Comparison of ENCODE assay signal across 14 cellular contexts in the genomic region with DNA sequence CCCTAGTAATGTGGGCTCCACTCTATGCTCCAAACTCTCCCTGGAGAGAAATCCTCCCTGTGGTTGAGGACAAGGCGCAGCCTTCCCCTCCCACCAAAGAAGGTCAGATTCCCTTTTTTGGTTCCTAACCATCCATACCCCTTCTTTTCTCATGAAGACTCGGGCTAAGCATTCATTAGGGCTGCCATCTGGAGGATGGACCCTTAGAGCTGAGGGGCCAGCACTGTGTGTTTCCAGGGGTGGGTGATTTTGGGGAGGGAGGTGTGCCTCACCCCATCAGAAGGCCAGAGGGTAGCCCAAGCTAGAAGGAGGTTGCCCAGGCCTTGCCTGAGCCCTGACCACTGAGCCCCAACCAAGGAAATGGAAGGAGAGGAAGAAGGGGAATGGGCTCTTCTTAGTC. TPM values are rescaled to one million over a fixed set of nuclear protein-coding genes. Genes with fewer than 3 reads are reported as not detected.
A peak's percentile ranks its signal among the peaks of the same experiment; 100 is the strongest.
DNase-seq lines count a peak whose midpoint lies in the region; ATAC-seq, FAIRE-seq and TF ChIP-seq lines count a peak whose summit lies in the region.
"Had no signal": no experiment of that assay in that cellular context is flagged by ENCODE, and none has a peak within 500 bp of the region (broad histone marks: within the 10 kb centered on the region; RNA-seq: fewer than 3 reads in every experiment).

No MANE protein-coding gene starts in this region.

- H3K4me1 ChIP-seq in A549 (peaks cover 77% of the 10 kb centered on the region), GM23248 (ENCODE audit: insufficient read depth) (peaks cover 25% of the 10 kb centered on the region), rectal smooth muscle tissue (ENCODE audit: control insufficient read depth, insufficient read depth, low read length) (peaks cover 9% of the 10 kb centered on the region), SJCRH30 (0 out of 2 replicates have a peak, but pooled peaks cover 4% of the 10 kb centered on the region), aorta (ENCODE audit: control insufficient read depth in 1 of 2, insufficient read depth in 2 of 2, low read length in 2 of 2) (no peaks in the 10 kb centered on the region)
- H3K4me1 ChIP-seq: SJSA1 had no signal

- H3K4me2 ChIP-seq in A549 (no peak overlapping the region; the same call in 2 of the 3 replicates), GM23248 (ENCODE audit: unreplicated experiment) (no peak overlapping the region)

- H3K36me3 Mint-ChIP-seq in chondrocyte (ENCODE audit: low read depth), result peaks cover 28% of the 10 kb centered on the region

- ATAC-seq in A549, result peak; percentile 2 to 8; a peak in 3 of 6 replicates
- ATAC-seq in aorta (ENCODE audit: low FRiP score), result no peak

- FAIRE-seq in A549 (lab: Jason Lieb, UNC), result no peak

- no peak for TF ChIP-seq POLR2A in A549 (IDR thresholded peaks at IDR 0.05; ENCODE audit: low read length)

- no peak overlapping the region for H3K4me3 ChIP-seq in A549
- H3K4me3 ChIP-seq in GM23248, result no peak overlapping the region
- no peak overlapping the region for H3K4me3 ChIP-seq in rectal smooth muscle tissue (ENCODE audit: low read length)
- no peak overlapping the region for H3K4me3 ChIP-seq in SJCRH30
- no peak overlapping the region for H3K4me3 ChIP-seq in aorta (ENCODE audit: low read length in 2 of 2)
- H3K4me3 ChIP-seq: SJSA1 had no signal

- H3K27ac Mint-ChIP-seq in chondrocyte (ENCODE audit: unreplicated experiment), result peak overlapping the region; percentile 64

- H3K27ac ChIP-seq in A549, result peak overlapping the region; percentile 65 to 86
- H3K27ac ChIP-seq in GM23248, result peak overlapping the region; percentile 92
- peak overlapping the region; percentile 53 for H3K27ac ChIP-seq in rectal smooth muscle tissue (ENCODE audit: low read depth, low read length)
- H3K27ac ChIP-seq in SJCRH30, result no peak overlapping the region
- peak overlapping the region in 1 of 2 donors; percentile 8 for H3K27ac ChIP-seq in aorta (ENCODE audit: low read depth in 1 of 2, low read length in 2 of 2)
- H3K27ac ChIP-seq: SJSA1 had no signal

- H3K9me3 ChIP-seq in A549 (0 out of 3 replicates have a peak, but pooled peaks cover 3% of the 10 kb centered on the region), GM23248 (ENCODE audit: low read depth) (no peaks in the 10 kb centered on the region), SJCRH30 (replicated peaks) (peaks cover 8% of the 10 kb centered on the region; the same call in 1 of the 2 replicates), aorta (ENCODE audit: control insufficient read depth, low read length) (no peaks in the 10 kb centered on the region)

- no peaks in the 10 kb centered on the region for H3K9me2 ChIP-seq in GM23248 (ENCODE audit: insufficient read depth)

- in situ Hi-C loops in GM23248 (cut with MboI), result no loop called here

- peak overlapping the region; percentile 59 for H3K9ac ChIP-seq in GM23248
- no peak overlapping the region for H3K9ac ChIP-seq in rectal smooth muscle tissue (ENCODE audit: low read length)

- H2AFZ ChIP-seq in GM23248, result no peak overlapping the region

- H3K36me3 ChIP-seq in GM23248 (ENCODE audit: low read depth) (peaks cover 55% of the 10 kb centered on the region), rectal smooth muscle tissue (ENCODE audit: control insufficient read depth, insufficient read depth, low read length) (no peaks in the 10 kb centered on the region), SJCRH30 (no peaks in the 10 kb centered on the region), aorta (ENCODE audit: control insufficient read depth in 1 of 2, insufficient read depth in 2 of 2, low read length in 1 of 2) (peaks cover 0 to 1% of the 10 kb centered on the region in 2 donors)

- CTCF ChIA-PET in A549 (lab: Yijun Ruan, JAX), result interaction anchor here (0.7 to 5.4 kb wide), 5 partner anchors 12 to 184 kb away, joined by 3 to 32 read pairs (median 7); no protein-coding TSS in a partner anchor

- H3K4me1 Mint-ChIP-seq in chondrocyte (ENCODE audit: low read depth), result peaks cover 5% of the 10 kb centered on the region

- DNase-seq in A549 (ENCODE audit: low read depth in 1 of 2, low spot score in 1 of 2), result no peak
- DNase-seq in GM23248, result peak; percentile 7
- no peak for DNase-seq in chondrocyte (ENCODE audit: low spot score)
- DNase-seq in SJCRH30, result no peak
- DNase-seq in activated gamma-delta T cell (lab: John Stamatoyannopoulos, UW), result no peak
- no peak for DNase-seq in aorta
- DNase-seq: ACHN, COR-L47, KG1, NCI-H1092, NCI-H526 treated with DMSO at 0.1 percent for 48 hours had no signal

- POLR2A ChIA-PET in A549 (lab: Yijun Ruan, JAX), result interaction anchor here (1.1 kb wide), 1 partner anchor 8 kb away, joined by 3 read pairs; no protein-coding TSS in a partner anchor

- intact Hi-C loops in aorta (cut with DNase I), result no loop called here

- H3K79me2 ChIP-seq in GM23248 (ENCODE audit: insufficient read depth), result no peaks in the 10 kb centered on the region

- TF ChIP-seq EP300 in A549 (IDR thresholded peaks at IDR 0.05), result no peak

- no peak overlapping the region for H3K4me3 Mint-ChIP-seq in chondrocyte (ENCODE audit: unreplicated experiment)

- TF ChIP-seq CTCF in A549 (IDR thresholded peaks at IDR 0.05) (no peak), chondrocyte (IDR thresholded peaks at IDR 0.05) (no peak)

- no peaks in the 10 kb centered on the region for H3K27me3 Mint-ChIP-seq in chondrocyte (ENCODE audit: low read depth)

- 83% methylated on average over 2 of the region's 2 CpGs for WGBS in A549 (ENCODE audit: missing lambda C conversion rate)
- 75 to 83% methylated on average over 2 of the region's 2 CpGs for WGBS in GM23248 (ENCODE audit: low coverage in 1 of 2, low lambda C conversion rate in 2 of 2, missing lambda C conversion rate in 2 of 2), 2 experiments
- WGBS in aorta, 2 donors, result 95 to 98% methylated on average over 2 of the region's 2 CpGs

- H3K9me3 Mint-ChIP-seq in chondrocyte (ENCODE audit: low read depth), result peaks cover 4% of the 10 kb centered on the region

- H3K27me3 ChIP-seq in GM23248 (replicated peaks; ENCODE audit: insufficient read depth), result no peaks in the 10 kb centered on the region
- H3K27me3 ChIP-seq in rectal smooth muscle tissue (ENCODE audit: control insufficient read depth, insufficient read depth, low read length), result no peaks in the 10 kb centered on the region
- H3K27me3 ChIP-seq in SJCRH30, result no peaks in the 10 kb centered on the region
- H3K27me3 ChIP-seq in aorta (ENCODE audit: control insufficient read depth in 1 of 2, insufficient read depth in 2 of 2, low read length in 1 of 2), result no peaks in the 10 kb centered on the region
- H3K27me3 ChIP-seq: SJSA1 had no signal

- no peak for TF ChIP-seq RAD21 in A549 (conservative IDR thresholded peaks at IDR 0.05 in 1 of 2, IDR thresholded peaks at IDR 0.05 in 1 of 2)

- H4K20me1 ChIP-seq in GM23248 (ENCODE audit: insufficient read depth), result no peaks in the 10 kb centered on the region

- peaks cover 98% of the 10 kb centered on the region for H3F3A ChIP-seq in GM23248 (ENCODE audit: insufficient read depth)

TF ChIP-seq in A549, 52 proteins besides CTCF, POLR2A, EP300 and RAD21:
- no peak for TF ChIP-seq HDAC2 (IDR thresholded peaks at IDR 0.05)
- TF ChIP-seq HOXA7 (CRISPR knock-in tag; IDR thresholded peaks at IDR 0.05), result peak; percentile 60; the same call in 1 of the 2 replicates

RNA-seq across cellular contexts. Expression of a gene that starts 36.8 kb away (rescaled TPM):
- polyA plus RNA-seq in A549 (2011; rRNA removed) (1,135 and 1,466 TPM in 2 replicates), A549 (2017; fragmentation: RNase III; extraction: RNeasy Plus Mini Kit Qiagen cat#74134 plus additional on column Dnase treatment) (1,411 to 1,859 TPM (median 1,765 TPM) in 3 replicates), GM23248 (2016; fragmentation: Nextera tagmentation; extraction: Ambion mirVana) (7,159 and 7,358 TPM in 2 replicates), aorta (10 to 100 TPM; 83.3 to 92.4 TPM)
- polyA plus RNA-seq in A549 (2012; cell fraction: cytosol; rRNA removed), result 661 and 843 TPM in 2 replicates
- polyA plus RNA-seq in A549 (2012; cell fraction: nucleus; rRNA removed), result 1,811 and 1,913 TPM in 2 replicates
- polyA minus RNA-seq in A549 (2011; rRNA and poly(A)+ RNA removed), result 1,411 and 1,484 TPM in 2 replicates
- total RNA-seq in GM23248 (2014; rRNA removed; shearing (Covaris generic)), result 7,109 and 7,351 TPM in 2 replicates
- total RNA-seq in chondrocyte (491 to 631 TPM (median 620 TPM) in 3 replicates), aorta (100 to 1,000 TPM; 322 to 335 TPM)
- total RNA-seq in SJCRH30 (2014; rRNA removed; shearing (Covaris generic)), result 4.8 TPM in 2 replicates
- total RNA-seq: OCI-LY7 had no signal

Comparison
In these comparisons a context has a peak if more than half of its experiments do, and no peak if none do; other contexts are left out.
1. RNA of a gene that starts 36.8 kb away (total RNA-seq): 7,109 to 7,351 TPM in GM23248, 491 to 631 TPM in chondrocyte and 322 to 335 TPM in aorta; 4.8 TPM in SJCRH30; every median in the first group is over 10 times any median in the second.